ENCODE assay signal across 22 cellular contexts in genomic region chr12:33676866-33677265, GRCh38.
"Had no signal": no experiment of that assay in that cellular context is flagged by ENCODE, and none has a peak within 500 bp of the region (broad histone marks: within the 10 kb centered on the region; RNA-seq: fewer than 3 reads in every experiment).

No MANE protein-coding gene starts in this region.

- H3K4me1 ChIP-seq: gastrocnemius medialis, lower lobe of right lung, pancreas, right lobe of liver, thyroid gland had no signal

- ATAC-seq: esophagus mucosa; gastrocnemius medialis; left ventricle myocardium superior; lower lobe of right lung; natural killer cell treated with Interleukin-12 subunit alpha and Interleukin-12 subunit beta and Interleukin-15 and Interleukin-18, amount 100 ng/mL, for 72 hours; pancreas; right lobe of liver; stimulated activated naive CD8-positive, alpha-beta T cell treated with anti-CD3 and anti-CD28 coated beads, Interleukin-15, amount 100 ng/mL, for 72 hours had no signal

- H3K4me3 ChIP-seq: dorsolateral prefrontal cortex, gastrocnemius medialis, lower lobe of right lung, pancreas, right lobe of liver, smooth muscle cell, thyroid gland had no signal

- H3K27me3 ChIP-seq: dorsolateral prefrontal cortex, gastrocnemius medialis, neutrophil, pancreas, right lobe of liver, thyroid gland had no signal

- FAIRE-seq: keratinocyte had no signal

- H3K9me3 ChIP-seq: gastrocnemius medialis, lower lobe of right lung, neutrophil, pancreas, right lobe of liver, thyroid gland had no signal

- H3K36me3 ChIP-seq: gastrocnemius medialis, lower lobe of right lung, neutrophil, pancreas, right lobe of liver, thyroid gland had no signal

- DNase-seq: dorsolateral prefrontal cortex; effector CD4-positive, alpha-beta T cell; foreskin fibroblast; gastrocnemius medialis; left ventricle myocardium superior; lower lobe of right lung; naive B cell; pancreas; right lobe of liver; stimulated activated CD4-positive, alpha-beta T cell treated with anti-CD3 and anti-CD28 coated beads, Interleukin-12 subunit alpha, Interleukin-12 subunit beta, amount 100 ng/mL, for 4 hours; stimulated activated CD4-positive, alpha-beta T cell treated with anti-CD3 and anti-CD28 coated beads, Interleukin-1b, Interleukin-23, amount 100 ng/mL, for 48 hours; stimulated activated CD4-positive, alpha-beta T cell treated with anti-CD3 and anti-CD28 coated beads, Interleukin-4, amount 100 ng/mL, for 1 hour; stimulated activated CD8-positive, alpha-beta memory T cell treated with anti-CD3 and anti-CD28 coated beads, Interleukin-4, amount 100 ng/mL, for 48 hours; stimulated activated naive CD4-positive, alpha-beta T cell; stimulated activated naive CD8-positive, alpha-beta T cell treated with anti-CD3 and anti-CD28 coated beads, Interleukin-15, amount 100 ng/mL, for 72 hours; thyroid gland; trophoblast cell had no signal

- H3K27ac ChIP-seq: dorsolateral prefrontal cortex, gastrocnemius medialis, lower lobe of right lung, neutrophil, pancreas, right lobe of liver, thyroid gland had no signal
